ENCODE assay signal across 25 cellular contexts in genomic region chr17:45777388-45777787, GRCh38. TPM values are rescaled to one million over a fixed set of nuclear protein-coding genes. Genes with fewer than 3 reads are reported as not detected.
A peak's percentile ranks its signal among the peaks of the same experiment; 100 is the strongest.
DNase-seq lines count a peak whose midpoint lies in the region; ATAC-seq, FAIRE-seq and TF ChIP-seq lines count a peak whose summit lies in the region.
"Had no signal": no experiment of that assay in that cellular context is flagged by ENCODE, and none has a peak within 500 bp of the region (broad histone marks: within the 10 kb centered on the region; RNA-seq: fewer than 3 reads in every experiment).

No MANE protein-coding gene starts in this region.

- H3K9me3 Mint-ChIP-seq in neural progenitor cell, result no peaks in the 10 kb centered on the region

- H3K27ac Mint-ChIP-seq in neural progenitor cell, result no peak overlapping the region
- H3K27ac Mint-ChIP-seq: CD4-positive, alpha-beta memory T cell; H9; T-helper 17 cell had no signal

- no peaks in the 10 kb centered on the region for H3K4me1 ChIP-seq in GM23248 (ENCODE audit: insufficient read depth)
- H3K4me1 ChIP-seq in IMR-90 (ENCODE audit: control insufficient read depth, insufficient read depth, low read length), result no peaks in the 10 kb centered on the region
- no peaks in the 10 kb centered on the region for H3K4me1 ChIP-seq in K562 (replicated peaks in 1 of 2; ENCODE audit: control insufficient read depth in 2 of 2, insufficient read depth in 2 of 2, low read length in 2 of 2)
- peaks cover 8% of the 10 kb centered on the region for H3K4me1 ChIP-seq in neural progenitor cell
- no peaks in the 10 kb centered on the region for H3K4me1 ChIP-seq in foreskin keratinocyte
- H3K4me1 ChIP-seq: Peyer's patch had no signal

- H3K23ac ChIP-seq in IMR-90 (ENCODE audit: low read depth, low read length), result no peak overlapping the region

- no peak for ATAC-seq in IMR-90 (ENCODE audit: low read depth)
- no peak for ATAC-seq in K562
- ATAC-seq in foreskin keratinocyte, result no peak
- ATAC-seq: T-helper 17 cell had no signal

- dilution Hi-C loops in IMR-90 (cut with HindIII; ENCODE audit: low sequenced_read_pairs, unreplicated experiment), result no loop called here

- H2AK5ac ChIP-seq in IMR-90 (ENCODE audit: low read depth, low read length), result no peak overlapping the region

- no peaks in the 10 kb centered on the region for H3K79me1 ChIP-seq in IMR-90 (ENCODE audit: low read depth in 1 of 2, low read length in 2 of 2)

- H2AFZ ChIP-seq in GM23248 (no peak overlapping the region), IMR-90 (replicated peaks; ENCODE audit: low read length, poor library complexity) (peak overlapping the region; percentile 8), K562 (ENCODE audit: low read depth, low read length) (no peak overlapping the region), neural progenitor cell (replicated peaks) (no peak overlapping the region)

- H2BK15ac ChIP-seq in IMR-90 (ENCODE audit: low read depth, low read length), result no peak overlapping the region

- CTCF ChIA-PET in IMR-90 (lab: Yijun Ruan, JAX), result no interaction called here
- CTCF ChIA-PET in K562 (lab: Yijun Ruan, JAX; ENCODE audit: low intra/inter-chr PET ratio), result no interaction called here

- H3K4me3 ChIP-seq in GM23248, result no peak overlapping the region
- H3K4me3 ChIP-seq in IMR-90 (ENCODE audit: insufficient read depth, low read depth, low read length), result no peak overlapping the region
- H3K4me3 ChIP-seq in K562, result no peak overlapping the region
- H3K4me3 ChIP-seq in neural progenitor cell, result no peak overlapping the region
- H3K4me3 ChIP-seq: MG63, Peyer's patch, SK-N-MC had no signal

- H3K4me2 ChIP-seq in GM23248 (ENCODE audit: unreplicated experiment) (no peak overlapping the region), IMR-90 (ENCODE audit: low read depth, low read length) (no peak overlapping the region), K562 (ENCODE audit: insufficient read depth, low read length) (no peak overlapping the region), neural progenitor cell (no peak overlapping the region)

- FAIRE-seq in K562 (lab: Jason Lieb, UNC), result no peak
- FAIRE-seq: GM12891 had no signal

- WGBS in GM23248 (ENCODE audit: low coverage in 1 of 2, low lambda C conversion rate in 2 of 2, missing lambda C conversion rate in 2 of 2), 2 experiments, result 44 to 68% methylated on average over 3 of the region's 3 CpGs
- WGBS in IMR-90 (ENCODE audit: extremely low coverage in 2 of 2, insufficient read length in 1 of 2), 2 experiments, result no CpG with 5 or more reads among the region's 3 CpGs
- WGBS in K562 (ENCODE audit: insufficient coverage, low coverage, missing lambda C conversion rate), result 0% methylated on average over 3 of the region's 3 CpGs

- H2AK9ac ChIP-seq in IMR-90 (replicated peaks; ENCODE audit: low read depth, low read length, poor library complexity), result no peak overlapping the region

- H2BK120ac ChIP-seq in IMR-90 (ENCODE audit: low read depth, low read length), result no peak overlapping the region

- no peaks in the 10 kb centered on the region for H4K20me1 ChIP-seq in GM23248 (ENCODE audit: insufficient read depth)
- no peaks in the 10 kb centered on the region for H4K20me1 ChIP-seq in IMR-90 (ENCODE audit: insufficient read depth, low read length)
- H4K20me1 ChIP-seq in K562 (replicated peaks; ENCODE audit: control insufficient read depth, insufficient read depth, low read length), result peaks cover 4% of the 10 kb centered on the region
- no peaks in the 10 kb centered on the region for H4K20me1 ChIP-seq in neural progenitor cell (ENCODE audit: low read depth)

- H3K9ac ChIP-seq in GM23248 (no peak overlapping the region), IMR-90 (ENCODE audit: low read depth, low read length) (no peak overlapping the region), K562 (ENCODE audit: insufficient read depth in 1 of 2, low read depth in 2 of 2, low read length in 2 of 2) (no peak overlapping the region), neural progenitor cell (no peak overlapping the region)

- H3K4ac ChIP-seq in IMR-90 (ENCODE audit: low read depth, low read length), result no peak overlapping the region

- DNase-seq in GM23248, result peak; percentile 9
- no peak for DNase-seq in IMR-90
- DNase-seq in K562 (ENCODE audit: extremely low read depth in 1 of 4, low spot score in 3 of 4), result no peak
- peak; percentile 37 for DNase-seq in neural progenitor cell (ENCODE audit: low spot score)
- no peak for DNase-seq in foreskin keratinocyte
- no peak for DNase-seq in NOMO-1 treated with DMSO at 0.1 percent for 48 hours (lab: John Stamatoyannopoulos, UW; ENCODE audit: unreplicated experiment)
- DNase-seq in GM19238 (ENCODE audit: insufficient read length, low spot score), result no peak
- DNase-seq: C1 segment of cervical spinal cord; CD4-positive, alpha-beta memory T cell; COR-L47; GDM1; H9; KBM-7; MG63; NCI-H1105 treated with DMSO at 0.1 percent for 48 hours; NCI-H2029; NCI-H446; NCI-H524 treated with DMSO at 0.1 percent for 48 hours; Peyer's patch; SHP77 treated with DMSO at 0.1 percent for 48 hours; T-helper 17 cell had no signal

- H3K18ac ChIP-seq in IMR-90 (ENCODE audit: low read depth, low read length), result no peak overlapping the region

- TF ChIP-seq POLR2A in IMR-90 (IDR thresholded peaks at IDR 0.05; ENCODE audit: low read depth, low read length) (no peak), K562 (conservative IDR thresholded peaks at IDR 0.05) (no peak)

- TF ChIP-seq RAD21 in IMR-90 (IDR thresholded peaks at IDR 0.05; ENCODE audit: low read length) (no peak), K562 (CRISPR knock-in tag; conservative IDR thresholded peaks at IDR 0.05 in 1 of 2, IDR thresholded peaks at IDR 0.05 in 1 of 2) (no peak)

- H3K9me3 ChIP-seq in GM23248 (ENCODE audit: low read depth), result no peaks in the 10 kb centered on the region
- H3K9me3 ChIP-seq in IMR-90 (ENCODE audit: control insufficient read depth, insufficient read depth, low read length), result no peaks in the 10 kb centered on the region
- no peaks in the 10 kb centered on the region for H3K9me3 ChIP-seq in K562 (replicated peaks; ENCODE audit: control insufficient read depth, insufficient read depth, low read depth, low read length)
- H3K9me3 ChIP-seq in neural progenitor cell (ENCODE audit: low read depth), result no peaks in the 10 kb centered on the region
- H3K9me3 ChIP-seq: MG63, Peyer's patch had no signal

- in situ Hi-C loops in GM23248 (cut with MboI), result no loop called here
- in situ Hi-C loops in IMR-90 (cut with MboI; ENCODE audit: low sequenced_read_pairs), result no loop called here
- in situ Hi-C loops in K562 (cut with MboI), result no loop called here

- no TSS peak for BruUV-seq in IMR-90 (replicated peaks; lab: Mats Ljungman, UMichigan)
- BruUV-seq in K562 (replicated peaks; lab: Mats Ljungman, UMichigan), result no TSS peak

- H4K8ac ChIP-seq in IMR-90 (ENCODE audit: low read depth in 2 of 2, low read length in 2 of 2), result no peak overlapping the region

- POLR2A ChIA-PET in IMR-90 (lab: Charles Lee; ENCODE audit: unreplicated experiment) (no interaction called here), K562 (lab: Yijun Ruan, JAX) (interaction anchor here (1.1 kb wide), 1 partner anchor 20 kb away, joined by 3 read pairs; no protein-coding TSS in a partner anchor)

- H3K4me3 Mint-ChIP-seq in neural progenitor cell, result no peak overlapping the region
- H3K4me3 Mint-ChIP-seq: CD4-positive, alpha-beta memory T cell; H9; T-helper 17 cell had no signal

- H4K5ac ChIP-seq in IMR-90 (ENCODE audit: low read depth, low read length), result no peak overlapping the region

- H3K36me3 ChIP-seq in GM23248 (ENCODE audit: low read depth) (no peaks in the 10 kb centered on the region), IMR-90 (ENCODE audit: control insufficient read depth, insufficient read depth, low read length) (no peaks in the 10 kb centered on the region), K562 (ENCODE audit: control insufficient read depth, insufficient read depth, low read length) (no peaks in the 10 kb centered on the region), neural progenitor cell (no peaks in the 10 kb centered on the region)
- H3K36me3 ChIP-seq: MG63, Peyer's patch had no signal

- TF ChIP-seq EP300 in K562 (IDR thresholded peaks at IDR 0.05; ENCODE audit: low read length), result no peak

- no peak overlapping the region for H4K91ac ChIP-seq in IMR-90 (ENCODE audit: insufficient read depth, low read depth, low read length)

- TF ChIP-seq CTCF in IMR-90 (conservative IDR thresholded peaks at IDR 0.05; ENCODE audit: low read depth, low read length) (no peak), K562 (IDR thresholded peaks at IDR 0.05 in 2 of 3, conservative IDR thresholded peaks at IDR 0.05 in 1 of 3; ENCODE audit: insufficient read depth in 2 of 3, low read depth in 1 of 3, low read length in 3 of 3) (no peak), neural progenitor cell (IDR thresholded peaks at IDR 0.05) (no peak), foreskin keratinocyte (conservative IDR thresholded peaks at IDR 0.05) (no peak)

- intact Hi-C loops in IMR-90 (cut with micrococcal nuclease) (no loop called here), K562 (cut with micrococcal nuclease) (no loop called here)

- H3K9me2 ChIP-seq in GM23248 (ENCODE audit: insufficient read depth), result no peaks in the 10 kb centered on the region

- no peak overlapping the region for H2BK5ac ChIP-seq in IMR-90 (ENCODE audit: low read depth, low read length, poor library complexity, severe bottlenecking)

- H3F3A ChIP-seq in GM23248 (ENCODE audit: insufficient read depth) (no peaks in the 10 kb centered on the region), neural progenitor cell (ENCODE audit: low read depth) (no peaks in the 10 kb centered on the region)

- no peaks in the 10 kb centered on the region for H3K36me3 Mint-ChIP-seq in neural progenitor cell
- H3K36me3 Mint-ChIP-seq: CD4-positive, alpha-beta memory T cell had no signal

- peaks cover 15% of the 10 kb centered on the region for H3K27me3 ChIP-seq in GM23248 (replicated peaks; ENCODE audit: insufficient read depth)
- H3K27me3 ChIP-seq in IMR-90 (ENCODE audit: control insufficient read depth, insufficient read depth, low read length), result peaks cover 26% of the 10 kb centered on the region
- H3K27me3 ChIP-seq in K562 (ENCODE audit: control insufficient read depth in 2 of 2, insufficient read depth in 2 of 2, low read length in 2 of 2), result peaks cover 13 to 61% of the 10 kb centered on the region in 2 experiments; a peak in 3 of 5 replicates
- H3K27me3 ChIP-seq in neural progenitor cell, result peaks cover 14% of the 10 kb centered on the region
- H3K27me3 ChIP-seq in foreskin keratinocyte, result peaks cover 46% of the 10 kb centered on the region
- H3K27me3 ChIP-seq: Peyer's patch had no signal

- H3K14ac ChIP-seq in IMR-90 (replicated peaks; ENCODE audit: low read depth, low read length), result no peak overlapping the region

- H3K79me2 ChIP-seq in GM23248 (ENCODE audit: insufficient read depth) (no peaks in the 10 kb centered on the region), K562 (ENCODE audit: control insufficient read depth, insufficient read depth, low read length) (no peaks in the 10 kb centered on the region), neural progenitor cell (ENCODE audit: low read depth) (no peaks in the 10 kb centered on the region)

- no peak overlapping the region for H2BK20ac ChIP-seq in IMR-90 (ENCODE audit: low read depth, low read length)

- H3K4me1 Mint-ChIP-seq in neural progenitor cell, result peaks cover 15% of the 10 kb centered on the region
- H3K4me1 Mint-ChIP-seq: CD4-positive, alpha-beta memory T cell had no signal

- no peak overlapping the region for H3K56ac ChIP-seq in IMR-90 (ENCODE audit: extremely low read depth, insufficient read depth, low read length)

- no peaks in the 10 kb centered on the region; the same call in 1 of the 2 replicates for H3K9me1 ChIP-seq in IMR-90 (ENCODE audit: insufficient read depth, low read length)
- H3K9me1 ChIP-seq in K562 (ENCODE audit: control insufficient read depth, insufficient read depth, low read length), result no peaks in the 10 kb centered on the region

- no peak overlapping the region for H3K27ac ChIP-seq in GM23248
- no peak overlapping the region for H3K27ac ChIP-seq in IMR-90 (ENCODE audit: insufficient read depth, low read length)
- H3K27ac ChIP-seq in K562 (ENCODE audit: extremely low read depth, low read depth, low read length), result no peak overlapping the region
- H3K27ac ChIP-seq in neural progenitor cell, result no peak overlapping the region
- no peak overlapping the region for H3K27ac ChIP-seq in foreskin keratinocyte
- H3K27ac ChIP-seq: HL-60, Peyer's patch, SK-N-MC had no signal

- peaks cover 31% of the 10 kb centered on the region for H3K27me3 Mint-ChIP-seq in neural progenitor cell (ENCODE audit: insufficient read depth, low read depth)

RNA-seq across cellular contexts. Expression of gene CRHR1, which starts 6.7 kb away (rescaled TPM):
- total RNA-seq in GM23248 (2014; rRNA removed; shearing (Covaris generic)), result not detected in 2 replicates
- not detected in 2 replicates for polyA plus RNA-seq in GM23248 (2016; fragmentation: Nextera tagmentation; extraction: Ambion mirVana)
- total RNA-seq in IMR-90 (2012; rRNA removed), result not detected in 2 replicates
- not detected in 2 replicates for polyA plus RNA-seq in IMR-90 (2012; rRNA removed)
- polyA plus RNA-seq in IMR-90 (2012; cell fraction: cytosol; rRNA removed), result not detected in 2 replicates
- not detected in 2 replicates for polyA plus RNA-seq in IMR-90 (2012; cell fraction: nucleus; rRNA removed; ENCODE audit: low replicate concordance)
- not detected in 2 replicates for total RNA-seq in K562 (2011; cell fraction: chromatin; rRNA removed; ENCODE audit: low replicate concordance)
- not detected in 2 replicates for total RNA-seq in K562 (2011; cell fraction: nucleolus; rRNA removed)
- not detected in 2 replicates for total RNA-seq in K562 (2011; cell fraction: nucleoplasm; rRNA removed)
- total RNA-seq in K562 (2014; rRNA removed), result not detected in 2 replicates
- total RNA-seq in K562 (2014; rRNA removed; fragmentation: Illumina TruSeq; extraction: Trizol), result not detected in 2 replicates
- total RNA-seq in K562 (2015; rRNA removed; fragmentation: Illumina TruSeq; extraction: Trizol), result not detected in 2 replicates
- not detected in 2 replicates for total RNA-seq in K562 (2021)
- not detected in 2 replicates for polyA plus RNA-seq in K562 (2011; rRNA removed)
- polyA plus RNA-seq in K562 (2011; cell fraction: cytosol; rRNA removed), result not detected in 2 replicates
- not detected in 2 replicates for polyA plus RNA-seq in K562 (2011; cell fraction: nucleus; rRNA removed)
- polyA plus RNA-seq in K562 (2012), result not detected in 2 replicates
- not detected in 2 replicates for polyA plus RNA-seq in K562 (2014; fragmentation: Illumina TruSeq; extraction: Trizol)
- not detected for polyA plus RNA-seq in K562 (2014; fragmentation: Nextera tagmentation; extraction: Ambion mirVana)
- polyA plus RNA-seq in K562 (2014; rRNA removed), result 0.05 TPM in 1 of 2 replicates, not detected in the other
- not detected in 2 replicates for polyA minus RNA-seq in K562 (2011; rRNA and poly(A)+ RNA removed)
- not detected in 2 replicates for polyA minus RNA-seq in K562 (2011; cell fraction: cytosol; rRNA and poly(A)+ RNA removed)
- polyA minus RNA-seq in K562 (2011; cell fraction: nucleus; rRNA and poly(A)+ RNA removed), result not detected in 2 replicates
- total RNA-seq in neural progenitor cell (ENCODE audit: low replicate concordance), result 2.9 and 3.4 TPM in 2 replicates
- not detected in 2 replicates for total RNA-seq in foreskin keratinocyte
- polyA plus RNA-seq in foreskin keratinocyte, result not detected in 2 replicates
- total RNA-seq: A673; CD4-positive, alpha-beta memory T cell; T-helper 17 cell had no signal
- polyA plus RNA-seq: CD4-positive, alpha-beta memory T cell had no signal

Comparison
In these comparisons a context has a peak if more than half of its experiments do, and no peak if none do; other contexts are left out.
1. DNase-seq: peak in GM23248 (single experiment) and neural progenitor cell (single experiment); none in IMR-90 (single experiment), K562 (0 of 4), foreskin keratinocyte (0 of 2), NOMO-1 treated with DMSO at 0.1 percent for 48 hours (single experiment) and GM19238 (single experiment).